ENCODE assay signal across 1 cellular context in genomic region chr7:48144291-48144768, GRCh38.
TF ChIP-seq lines count a peak whose summit lies in the region.

No MANE protein-coding gene starts in this region.

TF ChIP-seq in HepG2, 621 proteins besides CTCF, POLR2A, EP300 and RAD21 (continued from another document and continues in another):
- TF ChIP-seq THAP9 (CRISPR knock-in tag; IDR thresholded peaks at IDR 0.05; ENCODE audit: borderline replicate concordance), result no peak
- TF ChIP-seq GABPA (IDR thresholded peaks at IDR 0.05; ENCODE audit: low read depth, low read length), result no peak
- TF ChIP-seq GABPA (CRISPR knock-in tag; IDR thresholded peaks at IDR 0.05; ENCODE audit: low read depth), result no peak; the same call in 1 of the 2 replicates
- TF ChIP-seq ZNF253 (CRISPR knock-in tag; IDR thresholded peaks at IDR 0.05; ENCODE audit: borderline replicate concordance), result no peak
- no peak for TF ChIP-seq JUN (CRISPR knock-in tag; IDR thresholded peaks at IDR 0.05)
- TF ChIP-seq CEBPG (CRISPR knock-in tag; IDR thresholded peaks at IDR 0.05), result peak; percentile 73; the same call in 1 of the 2 replicates
- TF ChIP-seq SMAD1 (CRISPR knock-in tag; IDR thresholded peaks at IDR 0.05; ENCODE audit: borderline replicate concordance, low read depth), result no peak
- TF ChIP-seq HNF1A (IDR thresholded peaks at IDR 0.05; ENCODE audit: low read depth), result peak; percentile 59; the same call in 1 of the 2 replicates
- TF ChIP-seq HNF1A (CRISPR knock-in tag; IDR thresholded peaks at IDR 0.05; ENCODE audit: borderline replicate concordance), result peak; percentile 54; the same call in 1 of the 2 replicates
- TF ChIP-seq, protein P1, sequence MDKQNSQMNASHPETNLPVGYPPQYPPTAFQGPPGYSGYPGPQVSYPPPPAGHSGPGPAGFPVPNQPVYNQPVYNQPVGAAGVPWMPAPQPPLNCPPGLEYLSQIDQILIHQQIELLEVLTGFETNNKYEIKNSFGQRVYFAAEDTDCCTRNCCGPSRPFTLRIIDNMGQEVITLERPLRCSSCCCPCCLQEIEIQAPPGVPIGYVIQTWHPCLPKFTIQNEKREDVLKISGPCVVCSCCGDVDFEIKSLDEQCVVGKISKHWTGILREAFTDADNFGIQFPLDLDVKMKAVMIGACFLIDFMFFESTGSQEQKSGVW (CRISPR knock-in tag; IDR thresholded peaks at IDR 0.05; ENCODE audit: borderline replicate concordance), result no peak
- TF ChIP-seq RNF2 (conservative IDR thresholded peaks at IDR 0.05; ENCODE audit: low read depth), result no peak
- TF ChIP-seq, protein P2, sequence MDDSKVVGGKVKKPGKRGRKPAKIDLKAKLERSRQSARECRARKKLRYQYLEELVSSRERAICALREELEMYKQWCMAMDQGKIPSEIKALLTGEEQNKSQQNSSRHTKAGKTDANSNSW (CRISPR knock-in tag; IDR thresholded peaks at IDR 0.05; ENCODE audit: borderline replicate concordance), result no peak
- TF ChIP-seq CAMTA2 (CRISPR knock-in tag; IDR thresholded peaks at IDR 0.05; ENCODE audit: borderline replicate concordance), result no peak
- no peak for TF ChIP-seq ONECUT2 (CRISPR knock-in tag; IDR thresholded peaks at IDR 0.05)
- TF ChIP-seq PAF1 (CRISPR knock-in tag; IDR thresholded peaks at IDR 0.05), result no peak
- TF ChIP-seq, protein P3, sequence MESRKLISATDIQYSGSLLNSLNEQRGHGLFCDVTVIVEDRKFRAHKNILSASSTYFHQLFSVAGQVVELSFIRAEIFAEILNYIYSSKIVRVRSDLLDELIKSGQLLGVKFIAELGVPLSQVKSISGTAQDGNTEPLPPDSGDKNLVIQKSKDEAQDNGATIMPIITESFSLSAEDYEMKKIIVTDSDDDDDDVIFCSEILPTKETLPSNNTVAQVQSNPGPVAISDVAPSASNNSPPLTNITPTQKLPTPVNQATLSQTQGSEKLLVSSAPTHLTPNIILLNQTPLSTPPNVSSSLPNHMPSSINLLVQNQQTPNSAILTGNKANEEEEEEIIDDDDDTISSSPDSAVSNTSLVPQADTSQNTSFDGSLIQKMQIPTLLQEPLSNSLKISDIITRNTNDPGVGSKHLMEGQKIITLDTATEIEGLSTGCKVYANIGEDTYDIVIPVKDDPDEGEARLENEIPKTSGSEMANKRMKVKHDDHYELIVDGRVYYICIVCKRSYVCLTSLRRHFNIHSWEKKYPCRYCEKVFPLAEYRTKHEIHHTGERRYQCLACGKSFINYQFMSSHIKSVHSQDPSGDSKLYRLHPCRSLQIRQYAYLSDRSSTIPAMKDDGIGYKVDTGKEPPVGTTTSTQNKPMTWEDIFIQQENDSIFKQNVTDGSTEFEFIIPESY (CRISPR knock-in tag; IDR thresholded peaks at IDR 0.05), result no peak; the same call in 1 of the 2 replicates
- TF ChIP-seq, protein P4, sequence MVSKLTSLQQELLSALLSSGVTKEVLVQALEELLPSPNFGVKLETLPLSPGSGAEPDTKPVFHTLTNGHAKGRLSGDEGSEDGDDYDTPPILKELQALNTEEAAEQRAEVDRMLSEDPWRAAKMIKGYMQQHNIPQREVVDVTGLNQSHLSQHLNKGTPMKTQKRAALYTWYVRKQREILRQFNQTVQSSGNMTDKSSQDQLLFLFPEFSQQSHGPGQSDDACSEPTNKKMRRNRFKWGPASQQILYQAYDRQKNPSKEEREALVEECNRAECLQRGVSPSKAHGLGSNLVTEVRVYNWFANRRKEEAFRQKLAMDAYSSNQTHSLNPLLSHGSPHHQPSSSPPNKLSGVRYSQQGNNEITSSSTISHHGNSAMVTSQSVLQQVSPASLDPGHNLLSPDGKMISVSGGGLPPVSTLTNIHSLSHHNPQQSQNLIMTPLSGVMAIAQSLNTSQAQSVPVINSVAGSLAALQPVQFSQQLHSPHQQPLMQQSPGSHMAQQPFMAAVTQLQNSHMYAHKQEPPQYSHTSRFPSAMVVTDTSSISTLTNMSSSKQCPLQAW (CRISPR knock-in tag; IDR thresholded peaks at IDR 0.05), result peak; percentile 61; the same call in 1 of the 2 replicates
- no peak for TF ChIP-seq GLI4 (CRISPR knock-in tag; IDR thresholded peaks at IDR 0.05; ENCODE audit: borderline replicate concordance)
- TF ChIP-seq, protein P5, sequence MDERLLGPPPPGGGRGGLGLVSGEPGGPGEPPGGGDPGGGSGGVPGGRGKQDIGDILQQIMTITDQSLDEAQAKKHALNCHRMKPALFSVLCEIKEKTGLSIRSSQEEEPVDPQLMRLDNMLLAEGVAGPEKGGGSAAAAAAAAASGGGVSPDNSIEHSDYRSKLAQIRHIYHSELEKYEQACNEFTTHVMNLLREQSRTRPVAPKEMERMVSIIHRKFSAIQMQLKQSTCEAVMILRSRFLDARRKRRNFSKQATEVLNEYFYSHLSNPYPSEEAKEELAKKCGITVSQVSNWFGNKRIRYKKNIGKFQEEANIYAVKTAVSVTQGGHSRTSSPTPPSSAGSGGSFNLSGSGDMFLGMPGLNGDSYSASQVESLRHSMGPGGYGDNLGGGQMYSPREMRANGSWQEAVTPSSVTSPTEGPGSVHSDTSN (CRISPR knock-in tag; IDR thresholded peaks at IDR 0.05), result no peak
- no peak for TF ChIP-seq ZNF33A (CRISPR knock-in tag; IDR thresholded peaks at IDR 0.05; ENCODE audit: borderline replicate concordance)
- TF ChIP-seq RXRA (CRISPR knock-in tag; IDR thresholded peaks at IDR 0.05), result peak; percentile 40; the same call in 1 of the 2 replicates
- TF ChIP-seq MEIS1 (CRISPR knock-in tag; IDR thresholded peaks at IDR 0.05; ENCODE audit: borderline replicate concordance), result peak; percentile 61; the same call in 1 of the 2 replicates
- TF ChIP-seq SMARCE1 (IDR thresholded peaks at IDR 0.05; ENCODE audit: borderline replicate concordance), result no peak
- TF ChIP-seq ZNF180 (CRISPR knock-in tag; IDR thresholded peaks at IDR 0.05; ENCODE audit: borderline replicate concordance, low read depth), result no peak
- TF ChIP-seq JARID2 (CRISPR knock-in tag; IDR thresholded peaks at IDR 0.05; ENCODE audit: insufficient replicate concordance), result no peak
- TF ChIP-seq MTA3 (CRISPR knock-in tag; IDR thresholded peaks at IDR 0.05), result no peak
- no peak for TF ChIP-seq ZNF329 (CRISPR knock-in tag; IDR thresholded peaks at IDR 0.05; ENCODE audit: low read depth)
- TF ChIP-seq ZNF629 (CRISPR knock-in tag; conservative IDR thresholded peaks at IDR 0.05), result no peak; the same call in 1 of the 2 replicates
- no peak for TF ChIP-seq PCBP2 (optimal IDR thresholded peaks at IDR 0.05; ENCODE audit: low read depth, low read length, poor library complexity, severe bottlenecking)
- TF ChIP-seq ZNF136 (CRISPR knock-in tag; IDR thresholded peaks at IDR 0.05; ENCODE audit: low read depth), result no peak
- TF ChIP-seq HIVEP1 (CRISPR knock-in tag; IDR thresholded peaks at IDR 0.05), result no peak; the same call in 1 of the 2 replicates
- TF ChIP-seq, protein P6, sequence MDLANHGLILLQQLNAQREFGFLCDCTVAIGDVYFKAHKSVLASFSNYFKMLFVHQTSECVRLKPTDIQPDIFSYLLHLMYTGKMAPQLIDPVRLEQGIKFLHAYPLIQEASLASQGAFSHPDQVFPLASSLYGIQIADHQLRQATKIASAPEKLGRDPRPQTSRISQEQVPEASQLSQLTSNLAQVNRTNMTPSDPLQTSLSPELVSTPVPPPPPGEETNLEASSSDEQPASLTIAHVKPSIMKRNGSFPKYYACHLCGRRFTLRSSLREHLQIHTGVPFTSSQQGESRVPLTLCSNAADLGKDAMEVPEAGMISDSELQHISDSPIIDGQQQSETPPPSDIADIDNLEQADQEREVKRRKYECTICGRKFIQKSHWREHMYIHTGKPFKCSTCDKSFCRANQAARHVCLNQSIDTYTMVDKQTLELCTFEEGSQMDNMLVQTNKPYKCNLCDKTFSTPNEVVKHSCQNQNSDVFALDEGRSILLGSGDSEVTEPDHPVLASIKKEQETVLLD (CRISPR knock-in tag; IDR thresholded peaks at IDR 0.05; ENCODE audit: low read depth), result no peak
- peak; percentile 35 for TF ChIP-seq ZNF205 (CRISPR knock-in tag; IDR thresholded peaks at IDR 0.05)
- TF ChIP-seq ZNF296 (CRISPR knock-in tag; conservative IDR thresholded peaks at IDR 0.05), result no peak
- TF ChIP-seq SOX6 (IDR thresholded peaks at IDR 0.05), result no peak
- peak; percentile 100 for TF ChIP-seq SOX6 (CRISPR knock-in tag; IDR thresholded peaks at IDR 0.05)
- no peak; the same call in 1 of the 2 replicates for TF ChIP-seq ZNF772 (CRISPR knock-in tag; IDR thresholded peaks at IDR 0.05)
- no peak for TF ChIP-seq ZNF432 (CRISPR knock-in tag; IDR thresholded peaks at IDR 0.05; ENCODE audit: borderline replicate concordance)
- peak; percentile 75; the same call in 1 of the 2 replicates for TF ChIP-seq TARDBP (CRISPR knock-in tag; IDR thresholded peaks at IDR 0.05)
- peak; percentile 70 for TF ChIP-seq ESRRA (CRISPR knock-in tag; IDR thresholded peaks at IDR 0.05; ENCODE audit: low read depth)
- TF ChIP-seq ZFP37 (CRISPR knock-in tag; IDR thresholded peaks at IDR 0.05; ENCODE audit: borderline replicate concordance), result no peak
- 0 out of 2 replicates have a peak, but pooled peaks have one; percentile 18 for TF ChIP-seq ZBTB8A (CRISPR knock-in tag; IDR thresholded peaks at IDR 0.05; ENCODE audit: borderline replicate concordance, low read depth)
- TF ChIP-seq ZNF496 (CRISPR knock-in tag; IDR thresholded peaks at IDR 0.05; ENCODE audit: insufficient replicate concordance), result no peak
- TF ChIP-seq, protein P7, sequence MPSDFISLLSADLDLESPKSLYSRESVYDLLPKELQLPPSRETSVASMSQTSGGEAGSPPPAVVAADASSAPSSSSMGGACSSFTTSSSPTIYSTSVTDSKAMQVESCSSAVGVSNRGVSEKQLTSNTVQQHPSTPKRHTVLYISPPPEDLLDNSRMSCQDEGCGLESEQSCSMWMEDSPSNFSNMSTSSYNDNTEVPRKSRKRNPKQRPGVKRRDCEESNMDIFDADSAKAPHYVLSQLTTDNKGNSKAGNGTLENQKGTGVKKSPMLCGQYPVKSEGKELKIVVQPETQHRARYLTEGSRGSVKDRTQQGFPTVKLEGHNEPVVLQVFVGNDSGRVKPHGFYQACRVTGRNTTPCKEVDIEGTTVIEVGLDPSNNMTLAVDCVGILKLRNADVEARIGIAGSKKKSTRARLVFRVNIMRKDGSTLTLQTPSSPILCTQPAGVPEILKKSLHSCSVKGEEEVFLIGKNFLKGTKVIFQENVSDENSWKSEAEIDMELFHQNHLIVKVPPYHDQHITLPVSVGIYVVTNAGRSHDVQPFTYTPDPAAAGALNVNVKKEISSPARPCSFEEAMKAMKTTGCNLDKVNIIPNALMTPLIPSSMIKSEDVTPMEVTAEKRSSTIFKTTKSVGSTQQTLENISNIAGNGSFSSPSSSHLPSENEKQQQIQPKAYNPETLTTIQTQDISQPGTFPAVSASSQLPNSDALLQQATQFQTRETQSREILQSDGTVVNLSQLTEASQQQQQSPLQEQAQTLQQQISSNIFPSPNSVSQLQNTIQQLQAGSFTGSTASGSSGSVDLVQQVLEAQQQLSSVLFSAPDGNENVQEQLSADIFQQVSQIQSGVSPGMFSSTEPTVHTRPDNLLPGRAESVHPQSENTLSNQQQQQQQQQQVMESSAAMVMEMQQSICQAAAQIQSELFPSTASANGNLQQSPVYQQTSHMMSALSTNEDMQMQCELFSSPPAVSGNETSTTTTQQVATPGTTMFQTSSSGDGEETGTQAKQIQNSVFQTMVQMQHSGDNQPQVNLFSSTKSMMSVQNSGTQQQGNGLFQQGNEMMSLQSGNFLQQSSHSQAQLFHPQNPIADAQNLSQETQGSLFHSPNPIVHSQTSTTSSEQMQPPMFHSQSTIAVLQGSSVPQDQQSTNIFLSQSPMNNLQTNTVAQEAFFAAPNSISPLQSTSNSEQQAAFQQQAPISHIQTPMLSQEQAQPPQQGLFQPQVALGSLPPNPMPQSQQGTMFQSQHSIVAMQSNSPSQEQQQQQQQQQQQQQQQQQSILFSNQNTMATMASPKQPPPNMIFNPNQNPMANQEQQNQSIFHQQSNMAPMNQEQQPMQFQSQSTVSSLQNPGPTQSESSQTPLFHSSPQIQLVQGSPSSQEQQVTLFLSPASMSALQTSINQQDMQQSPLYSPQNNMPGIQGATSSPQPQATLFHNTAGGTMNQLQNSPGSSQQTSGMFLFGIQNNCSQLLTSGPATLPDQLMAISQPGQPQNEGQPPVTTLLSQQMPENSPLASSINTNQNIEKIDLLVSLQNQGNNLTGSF (CRISPR knock-in tag; IDR thresholded peaks at IDR 0.05), result no peak
- no peak for TF ChIP-seq NFATC3 (CRISPR knock-in tag; IDR thresholded peaks at IDR 0.05)
